Comparison of ENCODE assay signal across 26 cellular contexts in the genomic region with DNA sequence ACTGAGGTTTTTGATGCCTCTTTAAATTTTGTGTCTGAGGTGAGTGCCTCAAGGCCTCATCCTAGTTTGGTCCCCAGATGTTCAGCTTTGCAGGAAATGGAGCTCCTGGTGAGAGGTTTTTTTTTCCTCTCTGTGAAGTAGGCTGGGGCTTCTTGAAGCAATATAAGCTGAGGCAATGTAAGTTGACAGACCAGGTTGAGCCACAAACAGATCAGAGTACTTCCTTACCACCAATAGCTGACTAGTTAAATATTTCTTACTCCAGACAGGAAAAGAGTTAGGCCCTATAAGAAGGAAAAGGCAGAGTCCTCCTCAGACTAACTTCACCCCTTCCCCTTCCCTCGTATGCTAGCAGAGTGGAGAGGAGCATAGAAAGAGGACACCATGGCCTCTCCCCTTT.
"Had no signal": no experiment of that assay in that cellular context is flagged by ENCODE, and none has a peak within 500 bp of the region (broad histone marks: within the 10 kb centered on the region; RNA-seq: fewer than 3 reads in every experiment).

No MANE protein-coding gene starts in this region.

- DNase-seq: nephron progenitor cell; nucleus accumbens; pancreas; right cardiac atrium; right lobe of liver; sigmoid colon; small intestine; stimulated activated CD4-positive, alpha-beta T cell treated with anti-CD3 and anti-CD28 coated beads, Interleukin-15, amount 100 ng/mL, for 24 hours; stimulated activated CD4-positive, alpha-beta T cell treated with anti-CD3 and anti-CD28 coated beads, Interleukin-2, amount 100 ng/mL, for 24 hours; stimulated activated CD4-positive, alpha-beta T cell treated with anti-CD3 and anti-CD28 coated beads, Interleukin-2, amount 100 ng/mL, for 48 hours; stimulated activated CD4-positive, alpha-beta T cell treated with anti-CD3 and anti-CD28 coated beads, Interleukin-4, amount 100 ng/mL, for 24 hours; stimulated activated naive B cell treated with anti-CD40 and anti-IgM and Interleukin-4, amounts not matched to agents 10 μg/mL and 1 μg/mL and 100 μg/mL, for 72 hours; stimulated activated naive CD4-positive, alpha-beta T cell treated with Interleukin-2 at 50 U/mL for 16 hours; stomach; thyroid gland; trophoblast cell; upper lobe of left lung had no signal

- H3K9me3 ChIP-seq: neutrophil, pancreas, prostate gland, right lobe of liver, sigmoid colon, stomach, thoracic aorta, thyroid gland, tibial nerve, upper lobe of left lung, vagina had no signal

- H3K27me3 Mint-ChIP-seq: stimulated activated naive CD8-positive, alpha-beta T cell treated with anti-CD3 and anti-CD28 coated beads, Interleukin-15, Interleukin-2, amounts not matched to agents 100 ng/mL and 50 ng/mL, for 24 hours had no signal

- H3K36me3 Mint-ChIP-seq: natural killer cell treated with Interleukin-12 subunit alpha and Interleukin-12 subunit beta and Interleukin-15 and Interleukin-18, amount 100 ng/mL, for 72 hours; stimulated activated effector memory CD8-positive, alpha-beta T cell treated with anti-CD3 and anti-CD28 coated beads, Interleukin-12 subunit alpha, Interleukin-12 subunit beta, amount 100 ng/mL, for 72 hours; stimulated activated naive B cell treated with anti-CD40 and anti-IgM and Interleukin-4, amounts not matched to agents 10 μg/mL and 1 μg/mL and 100 μg/mL, for 72 hours had no signal

- H3K4me1 ChIP-seq: pancreas, prostate gland, right lobe of liver, sigmoid colon, stomach, thyroid gland, tibial nerve, upper lobe of left lung, vagina had no signal

- H3K4me3 Mint-ChIP-seq: natural killer cell treated with Interleukin-12 subunit alpha and Interleukin-12 subunit beta and Interleukin-15 and Interleukin-18, amount 100 ng/mL, for 72 hours; nephron progenitor cell; neural crest cell; stimulated activated effector memory CD8-positive, alpha-beta T cell treated with anti-CD3 and anti-CD28 coated beads, Interleukin-12 subunit alpha, Interleukin-12 subunit beta, amount 100 ng/mL, for 72 hours; stimulated activated naive B cell treated with anti-CD40 and anti-IgM and Interleukin-4, amounts not matched to agents 10 μg/mL and 1 μg/mL and 100 μg/mL, for 72 hours; stimulated activated naive CD8-positive, alpha-beta T cell treated with anti-CD3 and anti-CD28 coated beads, Interleukin-15, Interleukin-2, amounts not matched to agents 100 ng/mL and 50 ng/mL, for 24 hours had no signal

- H3K4me3 ChIP-seq: pancreas, prostate gland, right lobe of liver, sigmoid colon, stomach, thoracic aorta, thyroid gland, tibial nerve, upper lobe of left lung, vagina had no signal

- H3K36me3 ChIP-seq: neutrophil, pancreas, prostate gland, right lobe of liver, sigmoid colon, stomach, thoracic aorta, thyroid gland, tibial nerve, upper lobe of left lung, vagina had no signal

- ATAC-seq: natural killer cell treated with Interleukin-12 subunit alpha and Interleukin-12 subunit beta and Interleukin-15 and Interleukin-18, amount 100 ng/mL, for 72 hours; pancreas; right cardiac atrium; right lobe of liver; stimulated activated effector memory CD8-positive, alpha-beta T cell treated with anti-CD3 and anti-CD28 coated beads, Interleukin-12 subunit alpha, Interleukin-12 subunit beta, amount 100 ng/mL, for 72 hours; stimulated activated naive B cell treated with anti-CD40 and anti-IgM and Interleukin-4, amounts not matched to agents 10 μg/mL and 1 μg/mL and 100 μg/mL, for 72 hours had no signal

- H3K9me3 Mint-ChIP-seq: neural crest cell; stimulated activated naive CD8-positive, alpha-beta T cell treated with anti-CD3 and anti-CD28 coated beads, Interleukin-15, Interleukin-2, amounts not matched to agents 100 ng/mL and 50 ng/mL, for 24 hours had no signal

- H3K4me1 Mint-ChIP-seq: nephron progenitor cell; neural crest cell; stimulated activated effector memory CD8-positive, alpha-beta T cell treated with anti-CD3 and anti-CD28 coated beads, Interleukin-12 subunit alpha, Interleukin-12 subunit beta, amount 100 ng/mL, for 72 hours; stimulated activated naive B cell treated with anti-CD40 and anti-IgM and Interleukin-4, amounts not matched to agents 10 μg/mL and 1 μg/mL and 100 μg/mL, for 72 hours had no signal

- H3K27ac Mint-ChIP-seq: natural killer cell treated with Interleukin-12 subunit alpha and Interleukin-12 subunit beta and Interleukin-15 and Interleukin-18, amount 100 ng/mL, for 72 hours; nephron progenitor cell; stimulated activated effector memory CD8-positive, alpha-beta T cell treated with anti-CD3 and anti-CD28 coated beads, Interleukin-12 subunit alpha, Interleukin-12 subunit beta, amount 100 ng/mL, for 72 hours; stimulated activated naive B cell treated with anti-CD40 and anti-IgM and Interleukin-4, amounts not matched to agents 10 μg/mL and 1 μg/mL and 100 μg/mL, for 72 hours; stimulated activated naive CD8-positive, alpha-beta T cell treated with anti-CD3 and anti-CD28 coated beads, Interleukin-15, Interleukin-2, amounts not matched to agents 100 ng/mL and 50 ng/mL, for 24 hours had no signal
